8 cellular contexts compared by ENCODE assay signal in genomic region chr2:241965931-241966412, GRCh38.
DNase-seq lines count a peak whose midpoint lies in the region; ATAC-seq lines count a peak whose summit lies in the region.

No MANE protein-coding gene starts in this region.

- peak overlapping the region; percentile 72 for H3K4me2 ChIP-seq in BLaER1

- ATAC-seq in GM19397 (IDR thresholded peaks at IDR 0.05; ENCODE audit: unreplicated experiment) = peak; percentile 82
- ATAC-seq in HG03457 (IDR thresholded peaks at IDR 0.05; ENCODE audit: unreplicated experiment) = peak; percentile 70

- H3K36me3 ChIP-seq in BLaER1 = peaks cover 46% of the 10 kb centered on the region

- peaks cover 72% of the 10 kb centered on the region for H4K20me1 ChIP-seq in BLaER1

- H3K4me3 ChIP-seq in BLaER1 = no peak overlapping the region

- H3K27me3 ChIP-seq in BLaER1 = no peaks in the 10 kb centered on the region

- H3K9ac ChIP-seq in BLaER1 = no peak overlapping the region

- H3K9me3 ChIP-seq in BLaER1 = peaks cover 6% of the 10 kb centered on the region

- H3K27ac ChIP-seq in BLaER1 = no peak overlapping the region

- peaks cover 73% of the 10 kb centered on the region for H3K4me1 ChIP-seq in BLaER1

- DNase-seq in SW480 (ENCODE audit: low spot score) (peak; percentile 93), amniotic stem cell (lab: John Stamatoyannopoulos, UW) (peak; percentile 95), islet precursor cell (peak; percentile 98), NCI-H2227 (lab: John Stamatoyannopoulos, UW; ENCODE audit: unreplicated experiment) (no peak)
- peak; percentile 84 for DNase-seq in stimulated activated CD4-positive, alpha-beta T cell treated with anti-CD3 and anti-CD28 coated beads, Interleukin-2, amount 100 ng/mL, for 4 hours (ENCODE audit: low read depth)
